Comparison of ENCODE assay signal across 8 cellular contexts in the genomic region with DNA sequence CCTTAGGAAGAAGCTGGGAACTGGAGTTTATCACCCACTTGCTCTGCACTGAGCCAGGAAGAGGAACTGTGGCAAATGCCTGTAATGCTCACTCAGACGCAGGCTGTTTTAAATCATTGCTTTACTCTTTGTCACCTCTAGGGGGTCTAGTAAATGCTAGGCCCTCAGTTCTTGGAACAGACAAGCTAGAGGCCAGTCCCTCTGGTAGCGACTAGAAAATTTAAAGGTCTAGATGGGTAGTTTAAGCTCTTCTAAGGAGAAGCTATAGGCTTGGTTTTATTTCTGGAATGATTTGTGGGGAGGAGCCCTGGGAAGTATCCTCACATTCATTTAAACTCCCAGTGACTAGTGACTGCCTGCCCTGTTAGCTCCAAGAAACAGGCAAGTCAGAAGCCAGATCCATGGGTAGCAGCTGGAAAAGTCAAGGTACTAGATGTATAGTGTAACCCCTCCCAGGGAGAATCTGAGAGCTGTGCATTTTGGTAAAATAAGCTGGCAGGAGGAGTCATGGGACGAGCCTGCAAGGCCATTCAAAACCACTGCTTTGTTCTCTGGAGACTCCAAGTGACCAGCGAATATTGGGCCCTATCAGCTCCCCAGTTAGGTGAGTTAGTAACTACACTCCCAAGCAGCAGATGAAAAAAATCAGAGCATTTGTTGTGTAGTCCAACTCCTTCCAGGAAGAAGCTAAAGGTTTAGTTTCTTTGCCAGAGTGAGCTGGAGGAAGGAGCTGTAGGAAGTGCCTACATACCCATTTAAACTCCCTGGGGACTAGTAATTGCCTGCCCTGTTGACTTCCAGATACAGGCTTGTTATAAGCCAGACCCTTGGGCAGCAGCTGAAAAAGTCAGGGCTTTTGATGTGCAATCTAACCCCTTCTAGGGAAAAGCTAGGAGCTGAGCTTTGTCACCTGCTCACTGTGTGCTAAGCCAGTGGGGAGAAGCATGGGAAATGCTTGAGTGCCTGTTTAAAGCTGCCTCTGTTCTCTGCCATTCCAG.
A peak's percentile ranks its signal among the peaks of the same experiment; 100 is the strongest.
DNase-seq lines count a peak whose midpoint lies in the region; ATAC-seq and TF ChIP-seq lines count a peak whose summit lies in the region.

No MANE protein-coding gene starts in this region.

- CTCF ChIA-PET in CD4-positive, alpha-beta memory T cell (lab: Charles Lee; ENCODE audit: partially characterized antibody): no interaction called here

- DNase-seq in CD14-positive monocyte (ENCODE audit: low spot score): no peak
- DNase-seq in GM19240 (ENCODE audit: insufficient read length, low spot score): peak; percentile 14
- peak; percentile 17 for DNase-seq in SKM-1 (lab: John Stamatoyannopoulos, UW; ENCODE audit: unreplicated experiment)
- no peak for DNase-seq in activated naive CD8-positive, alpha-beta T cell treated with anti-CD3 and anti-CD28 coated beads for 36 hours
- DNase-seq in prostate gland (ENCODE audit: low spot score): no peak
- DNase-seq in CD4-positive, alpha-beta memory T cell: no peak
- no peak for DNase-seq in NCI-H1436 (lab: John Stamatoyannopoulos, UW)

- no peaks in the 10 kb centered on the region for H3K4me1 ChIP-seq in prostate gland (replicated peaks)
- no peaks in the 10 kb centered on the region for H3K4me1 ChIP-seq in CD4-positive, alpha-beta memory T cell (ENCODE audit: insufficient read depth, low read length)

- intact Hi-C loops in CD14-positive monocyte (cut with micrococcal nuclease): no loop called here
- intact Hi-C loops in prostate gland (cut with DNase I): no loop called here
- intact Hi-C loops in CD4-positive, alpha-beta memory T cell (cut with micrococcal nuclease): no loop called here

- H3K27me3 ChIP-seq in prostate gland (replicated peaks; ENCODE audit: insufficient read depth): no peaks in the 10 kb centered on the region
- H3K27me3 ChIP-seq in CD4-positive, alpha-beta memory T cell (ENCODE audit: insufficient read depth, low read length): no peaks in the 10 kb centered on the region

- H3K36me3 Mint-ChIP-seq in CD14-positive monocyte: no peaks in the 10 kb centered on the region
- no peaks in the 10 kb centered on the region for H3K36me3 Mint-ChIP-seq in activated naive CD8-positive, alpha-beta T cell treated with anti-CD3 and anti-CD28 coated beads for 36 hours
- no peaks in the 10 kb centered on the region for H3K36me3 Mint-ChIP-seq in CD4-positive, alpha-beta memory T cell

- no peak overlapping the region for H3K4me3 ChIP-seq in prostate gland
- no peak overlapping the region for H3K4me3 ChIP-seq in CD4-positive, alpha-beta memory T cell (ENCODE audit: low read length in 2 of 2)

- peaks cover 0 to 6% (median 1%) of the 10 kb centered on the region in 3 donors for H3K27me3 Mint-ChIP-seq in CD14-positive monocyte (ENCODE audit: low read depth in 3 of 3)
- H3K27me3 Mint-ChIP-seq in activated naive CD8-positive, alpha-beta T cell treated with anti-CD3 and anti-CD28 coated beads for 36 hours: peaks cover 4% of the 10 kb centered on the region
- H3K27me3 Mint-ChIP-seq in CD4-positive, alpha-beta memory T cell: no peaks in the 10 kb centered on the region

- no peak overlapping the region for H3K4me3 Mint-ChIP-seq in CD14-positive monocyte
- no peak overlapping the region for H3K4me3 Mint-ChIP-seq in activated naive CD8-positive, alpha-beta T cell treated with anti-CD3 and anti-CD28 coated beads for 36 hours
- no peak overlapping the region for H3K4me3 Mint-ChIP-seq in CD4-positive, alpha-beta memory T cell

- peak; percentile 35 for TF ChIP-seq CTCF in CD14-positive monocyte (IDR thresholded peaks at IDR 0.05)
- TF ChIP-seq CTCF in prostate gland (IDR thresholded peaks at IDR 0.05): peak in 1 of 4 experiments; percentile 17

- H3K9me3 ChIP-seq in prostate gland: no peaks in the 10 kb centered on the region
- H3K9me3 ChIP-seq in CD4-positive, alpha-beta memory T cell (ENCODE audit: control insufficient read depth in 1 of 2, low read length in 2 of 2): no peaks in the 10 kb centered on the region

- ATAC-seq in HG03159 (IDR thresholded peaks at IDR 0.05; ENCODE audit: unreplicated experiment): peak; percentile 97

- peak overlapping the region in 1 of 7 donors; percentile 10 for H3K27ac Mint-ChIP-seq in CD14-positive monocyte
- H3K27ac Mint-ChIP-seq in activated naive CD8-positive, alpha-beta T cell treated with anti-CD3 and anti-CD28 coated beads for 36 hours: no peak overlapping the region
- no peak overlapping the region for H3K27ac Mint-ChIP-seq in CD4-positive, alpha-beta memory T cell

- 86% methylated on average over 4 of the region's 4 CpGs for WGBS in prostate gland

- H3K9me3 Mint-ChIP-seq in CD14-positive monocyte: peaks cover 4 to 15% (median 7%) of the 10 kb centered on the region in 7 donors
- H3K9me3 Mint-ChIP-seq in activated naive CD8-positive, alpha-beta T cell treated with anti-CD3 and anti-CD28 coated beads for 36 hours: peaks cover 12% of the 10 kb centered on the region
- peaks cover 0 to 20% (median 12%) of the 10 kb centered on the region in 8 donors for H3K9me3 Mint-ChIP-seq in CD4-positive, alpha-beta memory T cell

- H3K27ac ChIP-seq in prostate gland: no peak overlapping the region
- no peak overlapping the region for H3K27ac ChIP-seq in CD4-positive, alpha-beta memory T cell (ENCODE audit: low read depth, low read length)

- no peaks in the 10 kb centered on the region for H3K4me1 Mint-ChIP-seq in CD14-positive monocyte
- no peaks in the 10 kb centered on the region for H3K4me1 Mint-ChIP-seq in activated naive CD8-positive, alpha-beta T cell treated with anti-CD3 and anti-CD28 coated beads for 36 hours
- no peaks in the 10 kb centered on the region for H3K4me1 Mint-ChIP-seq in CD4-positive, alpha-beta memory T cell

- POLR2A ChIA-PET in CD4-positive, alpha-beta memory T cell (lab: Charles Lee; ENCODE audit: partially characterized antibody): no interaction called here

- H3K36me3 ChIP-seq in prostate gland: no peaks in the 10 kb centered on the region
- H3K36me3 ChIP-seq in CD4-positive, alpha-beta memory T cell (ENCODE audit: insufficient read depth, low read length): no peaks in the 10 kb centered on the region

- TF ChIP-seq POLR2A in prostate gland (IDR thresholded peaks at IDR 0.05): no peak

Comparison
In these comparisons a context has a peak if more than half of its experiments do, and no peak if none do; other contexts are left out.
1. DNase-seq: peak in GM19240 (single experiment) and SKM-1 (single experiment); none in CD14-positive monocyte (single experiment), activated naive CD8-positive, alpha-beta T cell treated with anti-CD3 and anti-CD28 coated beads for 36 hours (single experiment), prostate gland (single experiment), CD4-positive, alpha-beta memory T cell (0 of 5) and NCI-H1436 (single experiment).